8 cellular contexts compared by ENCODE assay signal in the genomic region with DNA sequence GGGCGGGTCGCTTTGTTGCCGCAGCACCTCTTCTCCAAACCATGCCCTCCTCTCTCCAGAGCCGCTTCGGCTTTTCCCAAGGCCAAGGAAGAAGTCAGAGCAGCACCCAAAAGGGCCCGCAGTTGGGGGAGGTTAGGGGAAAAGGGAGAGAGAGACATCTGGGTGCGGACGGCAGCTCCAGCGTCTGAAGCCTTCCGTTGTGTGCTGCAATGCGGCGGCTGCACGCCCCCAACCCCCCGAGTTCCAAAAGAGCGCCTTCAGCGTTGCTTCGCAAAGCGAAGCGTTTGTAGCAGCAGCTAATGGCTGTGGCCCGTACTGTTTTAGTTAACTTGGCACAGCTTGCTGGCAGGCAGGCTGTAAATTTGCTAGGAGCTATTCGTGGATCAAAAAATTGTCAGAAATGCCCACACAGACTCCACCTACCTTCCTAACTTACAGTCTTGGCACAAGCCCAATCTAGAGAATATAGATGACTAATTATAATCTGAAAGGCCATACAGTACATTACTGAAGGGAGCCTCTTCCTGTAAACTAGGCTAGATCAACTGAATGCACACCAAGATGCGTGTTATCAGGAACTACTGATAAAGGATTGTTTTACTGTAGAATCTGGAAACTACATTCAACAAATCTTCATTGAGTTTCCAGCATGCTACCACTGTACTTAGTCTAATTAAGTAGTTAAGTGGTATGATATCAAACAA. TPM values are rescaled to one million over a fixed set of nuclear protein-coding genes. Genes with fewer than 3 reads are reported as not detected.
DNase-seq lines count a peak whose midpoint lies in the region; ATAC-seq, FAIRE-seq and TF ChIP-seq lines count a peak whose summit lies in the region.

No MANE protein-coding gene starts in this region.

- ATAC-seq in GM19467 (IDR thresholded peaks at IDR 0.05; ENCODE audit: unreplicated experiment) = peak; percentile 5
- peak; percentile 34 for ATAC-seq in GM12878
- peak; percentile 45 for ATAC-seq in sciatic nerve

- in situ Hi-C loops in GM12878 (cut with MboI) = no loop called here

- under 1% methylated on average over 22 of the region's 22 CpGs for WGBS in GM12878 (ENCODE audit: insufficient coverage, insufficient replicate concordance, low lambda C conversion rate, missing lambda C conversion rate)
- no CpG with 5 or more reads among the region's 22 CpGs for WGBS in iPS DF 6.9 (ENCODE audit: insufficient coverage, insufficient read length)

- no peaks in the 10 kb centered on the region for H3K36me3 ChIP-seq in MM.1S (replicated peaks; ENCODE audit: insufficient read depth, low read length)
- no peaks in the 10 kb centered on the region for H3K36me3 ChIP-seq in GM12878 (ENCODE audit: control insufficient read depth in 2 of 2, insufficient read depth in 2 of 2, low read length in 1 of 2)
- no peaks in the 10 kb centered on the region for H3K36me3 ChIP-seq in iPS DF 6.9 (ENCODE audit: control insufficient read depth, insufficient read depth, low read length)

- peaks cover 33% of the 10 kb centered on the region for H3K79me2 ChIP-seq in MM.1S (ENCODE audit: low read length)
- peaks cover 35% of the 10 kb centered on the region for H3K79me2 ChIP-seq in GM12878 (ENCODE audit: control insufficient read depth, insufficient read depth, low read length)

- H3K27me3 ChIP-seq in MM.1S (replicated peaks; ENCODE audit: insufficient read depth, low read length) = no peaks in the 10 kb centered on the region
- H3K27me3 ChIP-seq in GM12878 (replicated peaks in 1 of 2; ENCODE audit: control insufficient read depth in 2 of 2, insufficient read depth in 2 of 2, low read length in 1 of 2) = no peaks in the 10 kb centered on the region
- no peaks in the 10 kb centered on the region for H3K27me3 ChIP-seq in iPS DF 6.9 (ENCODE audit: control insufficient read depth, insufficient read depth, low read length)

- peak overlapping the region; percentile 88 for H3K4me2 ChIP-seq in MM.1S (ENCODE audit: low read depth, low read length)
- peak overlapping the region; percentile 100 for H3K4me2 ChIP-seq in GM12878 (ENCODE audit: control insufficient read depth, insufficient read depth)

- peak; percentile 71 for TF ChIP-seq POLR2A in GM12878 (IDR thresholded peaks at IDR 0.05; ENCODE audit: low read depth, low read length)

- peak overlapping the region; percentile 63 for H3K4me3 ChIP-seq in MM.1S (ENCODE audit: low read length)
- peak overlapping the region; percentile 61 for H3K4me3 ChIP-seq in GM12878
- H3K4me3 ChIP-seq in iPS DF 6.9 (ENCODE audit: low read length) = peak overlapping the region; percentile 100; the same call in 1 of the 2 replicates

- RAD21 ChIA-PET in GM12878 (lab: Charles Lee; ENCODE audit: unreplicated experiment) = interaction anchor here (1.0 to 3.0 kb wide), 3 partner anchors 46 to 215 kb away, joined by 3 to 15 read pairs (median 5); partner anchors contain the start of gene RP9

- no peaks in the 10 kb centered on the region for H3K9me3 ChIP-seq in MM.1S (replicated peaks; ENCODE audit: insufficient read depth, low read length)
- no peaks in the 10 kb centered on the region for H3K9me3 ChIP-seq in GM12878 (replicated peaks; ENCODE audit: control insufficient read depth, insufficient read depth, low read length)
- no peaks in the 10 kb centered on the region for H3K9me3 ChIP-seq in iPS DF 6.9 (ENCODE audit: control insufficient read depth, insufficient read depth, low read length)

- no peak for TF ChIP-seq RAD21 in GM12878 (IDR thresholded peaks at IDR 0.05; ENCODE audit: insufficient read depth, low read depth, low read length)

- peak; percentile 65 for FAIRE-seq in GM12878 (lab: Jason Lieb, UNC)

- intact Hi-C loops in GM12878 (cut with micrococcal nuclease; ENCODE audit: unreplicated experiment) (loop anchor here (5.0 to 10.0 kb wide), 4 partner anchors 145 to 398 kb away; partner anchors contain the start of genes AVL9, LSM5, NT5C3A and RP9), sciatic nerve (cut with DNase I) (no loop called here)

- H3K9ac ChIP-seq in MM.1S (ENCODE audit: low read length) (peak overlapping the region; percentile 82), GM12878 (ENCODE audit: control insufficient read depth, insufficient read depth, low read length) (peak overlapping the region; percentile 96)

- DNase-seq in AML-193 (lab: John Stamatoyannopoulos, UW) (peak; percentile 55 to 74), MM.1S (peak; percentile 55), T-helper 22 cell (ENCODE audit: low read depth) (peak; percentile 12), GM12878 (ENCODE audit: low read depth, low spot score) (no peak), iPS DF 6.9 (ENCODE audit: low read depth, low spot score) (no peak), sciatic nerve (ENCODE audit: low spot score) (peak; percentile 66), NCI-H187 treated with DMSO at 0.1 percent for 48 hours (lab: John Stamatoyannopoulos, UW) (no peak)

- peaks cover 28% of the 10 kb centered on the region for H3F3A ChIP-seq in MM.1S (ENCODE audit: insufficient read depth, low read length)

- POLR2A ChIA-PET in GM12878 (lab: Charles Lee) = interaction anchor here (0.6 to 4.0 kb wide), 9 partner anchors 10 to 1195 kb away, joined by 3 to 21 read pairs (median 3); partner anchors contain the start of gene AVL9

- H3K4me1 ChIP-seq in MM.1S (ENCODE audit: low read length) = peaks cover 16% of the 10 kb centered on the region
- H3K4me1 ChIP-seq in GM12878 (ENCODE audit: control insufficient read depth, insufficient read depth, low read length) = peaks cover 10% of the 10 kb centered on the region; the same call in 1 of the 2 replicates
- H3K4me1 ChIP-seq in iPS DF 6.9 (ENCODE audit: control insufficient read depth, insufficient read depth, low read length) = no peaks in the 10 kb centered on the region; the same call in 1 of the 2 replicates

- no peaks in the 10 kb centered on the region for H3K9me2 ChIP-seq in MM.1S (replicated peaks; ENCODE audit: insufficient read depth, low read length)

- BruUV-seq in GM12878 (replicated peaks; lab: Mats Ljungman, UMichigan) = TSS peak; percentile 95

- H3K27ac ChIP-seq in MM.1S (ENCODE audit: low read length) (peak overlapping the region; percentile 74), GM12878 (ENCODE audit: control insufficient read depth, insufficient read depth) (peak overlapping the region; percentile 99), iPS DF 6.9 (ENCODE audit: low read length) (peak overlapping the region; percentile 25)

- peak overlapping the region; percentile 77 for H2AFZ ChIP-seq in MM.1S (ENCODE audit: low read length)
- peak overlapping the region; percentile 85 for H2AFZ ChIP-seq in GM12878 (ENCODE audit: control insufficient read depth, low read depth, low read length)

- TF ChIP-seq CTCF in MM.1S (IDR thresholded peaks at IDR 0.05; ENCODE audit: low read length) = no peak
- TF ChIP-seq CTCF in GM12878 (IDR thresholded peaks at IDR 0.05 in 2 of 3, conservative IDR thresholded peaks at IDR 0.05 in 1 of 3; ENCODE audit: control insufficient read depth in 2 of 3, extremely low read depth in 1 of 3, insufficient read depth in 1 of 3, low read depth in 3 of 3, low read length in 3 of 3) = no peak

- SMC1A ChIA-PET in GM12878 (lab: Charles Lee; ENCODE audit: uncharacterized antibody, unreplicated experiment) = interaction anchor here (0.6 to 2.8 kb wide), 6 partner anchors 12 to 542 kb away, joined by 3 to 7 read pairs (median 4); no protein-coding TSS in a partner anchor

- H4K20me1 ChIP-seq in MM.1S (ENCODE audit: insufficient read depth, low read length) (peaks cover 3% of the 10 kb centered on the region; the same call in 1 of the 2 replicates), GM12878 (ENCODE audit: control insufficient read depth, insufficient read depth) (no peaks in the 10 kb centered on the region)

- TF ChIP-seq EP300 in GM12878 (IDR thresholded peaks at IDR 0.05; ENCODE audit: borderline replicate concordance in 1 of 2, control insufficient read depth in 1 of 2, low read depth in 2 of 2, low read length in 2 of 2) = no peak

- CTCF ChIA-PET in GM12878 (lab: Yijun Ruan, JAX) = interaction anchor here (0.6 to 4.5 kb wide), 6 partner anchors 12 to 216 kb away, joined by 3 to 30 read pairs (median 3); partner anchors contain the start of gene RP9

TF ChIP-seq in GM12878, 131 proteins besides CTCF, POLR2A, EP300 and RAD21 (continues in another document):
- TF ChIP-seq EGR1 (IDR thresholded peaks at IDR 0.05; ENCODE audit: borderline replicate concordance in 1 of 2, low read depth in 2 of 2, low read length in 2 of 2) = peak in 1 of 2 experiments; percentile 33; a peak in 1 of 3 replicates
- peak; percentile 82; the same call in 1 of the 2 replicates for TF ChIP-seq MTA3 (IDR thresholded peaks at IDR 0.05; ENCODE audit: borderline replicate concordance, low read length)
- TF ChIP-seq CHD4 (IDR thresholded peaks at IDR 0.05) = no peak

RNA-seq across cellular contexts. Expression of gene KBTBD2, which starts 1.1 kb away (rescaled TPM):
- total RNA-seq in GM12878 (2013; cell fraction: nucleolus; rRNA removed) = 66.7 and 71.4 TPM in 2 replicates
- 20.0 and 20.2 TPM in 2 replicates for total RNA-seq in GM12878 (2014; rRNA removed)
- 18.9 and 19.5 TPM in 2 replicates for total RNA-seq in GM12878 (2014; rRNA removed; fragmentation: Illumina TruSeq; extraction: Trizol)
- 11.8 and 16.0 TPM in 2 replicates for total RNA-seq in GM12878 (2021)
- 10.7 TPM for polyA plus RNA-seq in GM12878 (2011; ENCODE audit: low read depth)
- polyA plus RNA-seq in GM12878 (2011; rRNA removed) = 22.3 and 31.5 TPM in 2 replicates
- 9.0 and 12.0 TPM in 2 replicates for polyA plus RNA-seq in GM12878 (2011; cell fraction: cytosol; rRNA removed)
- polyA plus RNA-seq in GM12878 (2011; cell fraction: nucleus; rRNA removed) = 19.2 and 19.8 TPM in 2 replicates
- 12.0 and 12.3 TPM in 2 replicates for polyA plus RNA-seq in GM12878 (2012)
- 16.9 and 21.7 TPM in 2 replicates for polyA plus RNA-seq in GM12878 (2014; fragmentation: Illumina TruSeq; extraction: Trizol)
- 1 to 10 TPM; 8.1 to 8.3 TPM for polyA plus RNA-seq in GM12878 (2014; fragmentation: Nextera tagmentation; extraction: Ambion mirVana)
- 14.5 and 16.4 TPM in 2 replicates for polyA plus RNA-seq in GM12878 (2014; rRNA removed)
- 10 to 100 TPM; 11.9 to 12.4 TPM for polyA plus RNA-seq in GM12878 (2016; fragmentation: Nextera tagmentation; extraction: Ambion mirVana)
- polyA minus RNA-seq in GM12878 (2011; rRNA and poly(A)+ RNA removed) = 33.3 and 57.5 TPM in 2 replicates
- polyA minus RNA-seq in GM12878 (2011; cell fraction: cytosol; rRNA and poly(A)+ RNA removed) = 9.5 and 15.2 TPM in 2 replicates
- polyA minus RNA-seq in GM12878 (2011; cell fraction: nucleus; rRNA and poly(A)+ RNA removed) = 15.0 and 19.3 TPM in 2 replicates
- total RNA-seq in sciatic nerve = 52.2 TPM

Comparison
In these comparisons a context has a peak if more than half of its experiments do, and no peak if none do; other contexts are left out.
1. DNase-seq: peak in AML-193 (2 of 2), MM.1S (single experiment), T-helper 22 cell (single experiment) and sciatic nerve (single experiment); none in GM12878 (single experiment), iPS DF 6.9 (single experiment) and NCI-H187 treated with DMSO at 0.1 percent for 48 hours (single experiment).
2. H3K27ac ChIP-seq: peak in every context shown above with its lines; median percentile 99 in GM12878; 74 in MM.1S; 25 in iPS DF 6.9.
3. Peak in every context shown above with its lines, with median percentiles within 50 percentile points of each other: ATAC-seq and H3K4me3 ChIP-seq.